1 cellular context compared by ENCODE assay signal in genomic region chr5:9851458-9851857, GRCh38.
TF ChIP-seq lines count a peak whose summit lies in the region.

No MANE protein-coding gene starts in this region.

TF ChIP-seq in GM23338, 12 proteins besides CTCF, POLR2A, EP300 and RAD21 (continued from another document):
- TF ChIP-seq JUNB (IDR thresholded peaks at IDR 0.05; ENCODE audit: unreplicated experiment): no peak
- no peak for TF ChIP-seq CREB1 (CRISPR knock-in tag; IDR thresholded peaks at IDR 0.05; ENCODE audit: low read depth)
- no peak for TF ChIP-seq NANOG (IDR thresholded peaks at IDR 0.05; ENCODE audit: borderline replicate concordance)
- TF ChIP-seq REST (IDR thresholded peaks at IDR 0.05; ENCODE audit: unreplicated experiment): no peak
